In genomic region chr5:42948961-42949347, GRCh38 we compare ENCODE assay signal across 8 cellular contexts.
DNase-seq lines count a peak whose midpoint lies in the region; ATAC-seq and TF ChIP-seq lines count a peak whose summit lies in the region.

No MANE protein-coding gene starts in this region.

- no peaks in the 10 kb centered on the region for H3K27me3 Mint-ChIP-seq in chondrocyte (ENCODE audit: low read depth)

- peaks cover 28% of the 10 kb centered on the region for H3K4me1 Mint-ChIP-seq in chondrocyte (ENCODE audit: low read depth)

- intact Hi-C loops in spleen (cut with DNase I; ENCODE audit: low total_unique reads) = no loop called here

- no peak overlapping the region for H3K4me3 Mint-ChIP-seq in chondrocyte (ENCODE audit: unreplicated experiment)

- no peak for TF ChIP-seq POLR2A in spleen (IDR thresholded peaks at IDR 0.05)

- peak overlapping the region; percentile 97 for H3K9ac ChIP-seq in KMS-11

- DNase-seq in chondrocyte (ENCODE audit: low spot score) (no peak), spleen (no peak), NCI-H1930 (lab: John Stamatoyannopoulos, UW) (no peak), GM10248 (ENCODE audit: extremely low spot score) (no peak), DMS153 (lab: John Stamatoyannopoulos, UW) (no peak), cerebellum (ENCODE audit: low spot score) (no peak)

- peak overlapping the region; percentile 99 for H3K4me2 ChIP-seq in KMS-11

- H3K27ac Mint-ChIP-seq in chondrocyte (ENCODE audit: unreplicated experiment) = peak overlapping the region; percentile 6

- no peaks in the 10 kb centered on the region for H4K20me1 ChIP-seq in KMS-11 (ENCODE audit: insufficient read depth)

- peaks cover 11% of the 10 kb centered on the region for H3K9me3 Mint-ChIP-seq in chondrocyte (ENCODE audit: low read depth)

- H3K27me3 ChIP-seq in KMS-11 (ENCODE audit: insufficient read depth, low read depth) = no peaks in the 10 kb centered on the region
- H3K27me3 ChIP-seq in spleen (replicated peaks in 1 of 7) = peaks cover 0 to 78% (median 0%) of the 10 kb centered on the region in 7 donors

- peak overlapping the region; percentile 77 for H2AFZ ChIP-seq in KMS-11 (ENCODE audit: low read depth)

- CTCF ChIA-PET in GM10248 (lab: Yijun Ruan, JAX) = interaction anchor here (0.6 to 3.0 kb wide), 8 partner anchors 33 to 92 kb away, joined by 3 to 17 read pairs (median 6); no protein-coding TSS in a partner anchor

- H3K27ac ChIP-seq in KMS-11 (peak overlapping the region; percentile 99), spleen (peak overlapping the region; percentile 96 to 99 (median 98))

- POLR2A ChIA-PET in GM10248 (lab: Yijun Ruan, JAX) = no interaction called here

- 2 to 9% (median 5%) methylated on average over 10 of the region's 10 CpGs for WGBS in spleen, 5 donors

- no peaks in the 10 kb centered on the region for H3K36me3 ChIP-seq in KMS-11 (ENCODE audit: insufficient read depth)
- H3K36me3 ChIP-seq in spleen = no peaks in the 10 kb centered on the region

- H3K4me1 ChIP-seq in KMS-11 (ENCODE audit: low read depth, poor library complexity, severe bottlenecking) (peaks cover 21% of the 10 kb centered on the region), spleen (peaks cover 3 to 55% (median 41%) of the 10 kb centered on the region in 6 donors)

- TF ChIP-seq CTCF in KMS-11 (conservative IDR thresholded peaks at IDR 0.05; ENCODE audit: low read depth, low read length) = no peak
- no peak for TF ChIP-seq CTCF in chondrocyte (IDR thresholded peaks at IDR 0.05)
- no peak for TF ChIP-seq CTCF in spleen (IDR thresholded peaks at IDR 0.05 in 8 of 11, conservative IDR thresholded peaks at IDR 0.05 in 3 of 11)
- no peak for TF ChIP-seq CTCF in GM10248 (IDR thresholded peaks at IDR 0.05; ENCODE audit: control extremely low read depth, extremely low read depth, low read depth, missing control alignments)

- peaks cover 14% of the 10 kb centered on the region; the same call in 1 of the 2 replicates for H3K79me2 ChIP-seq in KMS-11 (ENCODE audit: insufficient read depth, low read depth)

- H3K4me3 ChIP-seq in KMS-11 (IDR thresholded peaks at IDR 0.05; ENCODE audit: insufficient read depth, low read depth, low read length) (no peak overlapping the region), spleen (peak overlapping the region; percentile 28 to 80 (median 49))

- peaks cover 0 to 13% (median 9%) of the 10 kb centered on the region in 8 donors for H3K9me3 ChIP-seq in spleen

- ATAC-seq in GM19023 (IDR thresholded peaks at IDR 0.05; ENCODE audit: unreplicated experiment) = peak; percentile 1

- H3K36me3 Mint-ChIP-seq in chondrocyte (ENCODE audit: low read depth) = peaks cover 2% of the 10 kb centered on the region
